In the genomic region with DNA sequence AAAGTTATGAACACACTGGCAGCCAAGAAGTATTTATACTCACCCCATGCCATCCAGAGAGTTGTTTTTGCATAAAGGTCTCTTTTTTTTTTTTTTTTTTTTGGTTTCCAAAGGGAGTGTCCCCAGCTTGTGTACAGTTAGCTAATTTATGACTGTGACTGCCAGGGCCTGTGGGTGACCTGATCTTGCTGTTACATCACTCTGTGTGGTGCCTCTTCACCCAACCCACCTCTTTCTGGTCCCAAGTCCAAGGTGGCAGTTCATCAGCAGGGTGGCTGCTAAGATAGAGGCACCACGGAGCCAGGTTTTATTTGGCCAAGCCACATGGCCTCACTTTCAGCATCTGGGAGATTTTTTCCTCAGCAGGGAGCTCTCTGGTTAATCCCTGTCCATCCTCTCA, we compare ENCODE assay signal across 15 cellular contexts. TPM values are rescaled to one million over a fixed set of nuclear protein-coding genes. Genes with fewer than 3 reads are reported as not detected.
"Had no signal": no experiment of that assay in that cellular context is flagged by ENCODE, and none has a peak within 500 bp of the region (broad histone marks: within the 10 kb centered on the region; RNA-seq: fewer than 3 reads in every experiment).

NOS2 (minus strand) TSS at position 8 of the 400 bp plus-strand sequence. CDS start 1,720 bp downstream, outside the sequence.

- DNase-seq: activated CD4-positive, alpha-beta T cell treated with anti-CD3 and anti-CD28 coated beads for 48 hours; activated CD8-positive, alpha-beta T cell treated with anti-CD3 and anti-CD28 coated beads, Interleukin-2, amount 10 ng/mL, durations not matched to agents 7 days and 5 days; activated naive CD4-positive, alpha-beta T cell treated with anti-CD3 and anti-CD28 coated beads for 36 hours; esophagus squamous epithelium; foreskin fibroblast; glutamatergic neuron; left cardiac atrium; stimulated activated CD4-positive, alpha-beta T cell treated with anti-CD3 and anti-CD28 coated beads, Interleukin-15, amount 100 ng/mL, for 24 hours; stimulated activated CD4-positive, alpha-beta T cell treated with anti-CD3 and anti-CD28 coated beads, Interleukin-4, amount 100 ng/mL, for 24 hours; T1000; thyroid gland had no signal

- H3K27ac Mint-ChIP-seq: activated CD8-positive, alpha-beta T cell treated with anti-CD3 and anti-CD28 coated beads, Interleukin-2, amount 10 ng/mL, durations not matched to agents 7 days and 5 days; activated naive CD4-positive, alpha-beta T cell treated with anti-CD3 and anti-CD28 coated beads for 36 hours; activated T-helper 1 cell treated with anti-CD3 and anti-CD28 coated beads, Interleukin-12 subunit alpha, Interleukin-12 subunit beta, Interleukin-2, Interleukin-4 antibody, amounts not matched to agents 30 ng/mL and 10 ng/mL and 1 ng/mL, durations not matched to agents 14 hours and 24 hours and 36 hours; nephron had no signal

- H3K36me3 ChIP-seq: cardiac muscle cell, esophagus squamous epithelium, thyroid gland had no signal

- H3K4me1 ChIP-seq: thyroid gland had no signal

- H3K27ac ChIP-seq: cardiac muscle cell, esophagus squamous epithelium, thyroid gland had no signal

- H3K4me3 ChIP-seq: cardiac muscle cell, esophagus squamous epithelium, thyroid gland had no signal

- H3K9me3 Mint-ChIP-seq: activated naive CD4-positive, alpha-beta T cell treated with anti-CD3 and anti-CD28 coated beads for 36 hours; activated T-helper 1 cell treated with anti-CD3 and anti-CD28 coated beads, Interleukin-12 subunit alpha, Interleukin-12 subunit beta, Interleukin-2, Interleukin-4 antibody, amounts not matched to agents 30 ng/mL and 10 ng/mL and 1 ng/mL, durations not matched to agents 14 hours and 24 hours and 36 hours; nephron had no signal

- H3K4me3 Mint-ChIP-seq: activated CD8-positive, alpha-beta T cell treated with anti-CD3 and anti-CD28 coated beads, Interleukin-2, amount 10 ng/mL, durations not matched to agents 7 days and 5 days; activated naive CD4-positive, alpha-beta T cell treated with anti-CD3 and anti-CD28 coated beads for 36 hours; activated T-helper 1 cell treated with anti-CD3 and anti-CD28 coated beads, Interleukin-12 subunit alpha, Interleukin-12 subunit beta, Interleukin-2, Interleukin-4 antibody, amounts not matched to agents 30 ng/mL and 10 ng/mL and 1 ng/mL, durations not matched to agents 14 hours and 24 hours and 36 hours; nephron had no signal

- H3K9me3 ChIP-seq: esophagus squamous epithelium, thyroid gland had no signal

- FAIRE-seq: astrocyte had no signal

- H3K27me3 ChIP-seq: cardiac muscle cell, thyroid gland had no signal

- ATAC-seq: activated CD8-positive, alpha-beta T cell treated with anti-CD3 and anti-CD28 coated beads, Interleukin-2, amount 10 ng/mL, durations not matched to agents 7 days and 5 days; left cardiac atrium had no signal

RNA-seq across cellular contexts. Expression of gene NOS2, which starts in this region (rescaled TPM):
- total RNA-seq: activated CD8-positive, alpha-beta T cell treated with anti-CD3 and anti-CD28 coated beads, Interleukin-2, amount 10 ng/mL, durations not matched to agents 7 days and 5 days; activated T-helper 1 cell treated with anti-CD3 and anti-CD28 coated beads, Interleukin-12 subunit alpha, Interleukin-12 subunit beta, Interleukin-2, Interleukin-4 antibody, amounts not matched to agents 30 ng/mL and 10 ng/mL and 1 ng/mL, durations not matched to agents 14 hours and 24 hours and 36 hours had no signal
